In the genomic region with DNA sequence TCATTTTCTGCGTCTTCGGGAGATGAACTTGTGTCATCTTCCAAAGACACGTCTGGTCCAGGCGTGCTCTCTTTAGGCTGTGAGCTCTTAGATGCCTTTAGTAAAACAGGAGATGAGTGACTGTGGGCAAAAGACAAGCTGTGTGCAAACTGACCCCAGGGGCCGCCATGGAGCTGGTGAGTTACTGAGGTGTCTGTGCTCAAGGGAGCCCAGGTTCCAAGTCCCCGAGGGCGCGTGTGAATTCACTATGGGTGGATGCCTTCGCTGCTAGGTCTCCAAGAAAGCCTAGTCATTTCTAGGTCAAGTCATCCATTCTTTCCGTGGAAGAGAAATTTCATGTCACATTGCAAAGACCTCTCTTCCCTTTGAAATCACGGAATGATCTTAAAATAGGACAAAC, we compare ENCODE assay signal across 22 cellular contexts.
DNase-seq lines count a peak whose midpoint lies in the region; ATAC-seq and TF ChIP-seq lines count a peak whose summit lies in the region.
"Had no signal": no experiment of that assay in that cellular context is flagged by ENCODE, and none has a peak within 500 bp of the region (broad histone marks: within the 10 kb centered on the region; RNA-seq: fewer than 3 reads in every experiment).

No MANE protein-coding gene starts in this region.

- intact Hi-C loops in naive thymus-derived CD4-positive, alpha-beta T cell (cut with micrococcal nuclease), result loop anchor here in 1 of 2 donors (5.0 kb wide), 3 partner anchors 45 to 155 kb away; a partner anchor contains a TSS

- POLR2A ChIA-PET in naive thymus-derived CD4-positive, alpha-beta T cell (lab: Charles Lee), result interaction anchor here (0.6 to 0.9 kb wide), 2 partner anchors 13 to 43 kb away, joined by 3 read pairs; no protein-coding TSS in a partner anchor

- peak overlapping the region; percentile 77 for H3K4me2 ChIP-seq in KMS-11
- H3K4me2 ChIP-seq in neuronal stem cell (ENCODE audit: insufficient read depth, low read length, poor library complexity, severe bottlenecking), result no peak overlapping the region

- no peak overlapping the region for H3K4ac ChIP-seq in neuronal stem cell (ENCODE audit: low read length)

- CTCF ChIA-PET in naive thymus-derived CD4-positive, alpha-beta T cell (lab: Charles Lee), result no interaction called here

- H3K9me3 ChIP-seq in endodermal cell (ENCODE audit: control insufficient read depth, low read length) (no peaks in the 10 kb centered on the region), neuronal stem cell (replicated peaks in 1 of 2; ENCODE audit: control insufficient read depth in 2 of 2, insufficient read depth in 1 of 2, low read depth in 1 of 2, low read length in 2 of 2) (peaks cover 0 to 4% of the 10 kb centered on the region in 2 donors), right atrium auricular region (no peaks in the 10 kb centered on the region)
- no peaks in the 10 kb centered on the region for H3K9me3 ChIP-seq in naive thymus-derived CD4-positive, alpha-beta T cell (ENCODE audit: control insufficient read depth in 2 of 3, low read length in 3 of 3)
- H3K9me3 ChIP-seq: BE2C had no signal

- H3K79me2 ChIP-seq in KMS-11 (ENCODE audit: insufficient read depth, low read depth), result peaks cover 63% of the 10 kb centered on the region

- no peaks in the 10 kb centered on the region for H3K27me3 Mint-ChIP-seq in endodermal cell (ENCODE audit: insufficient read depth)
- H3K27me3 Mint-ChIP-seq in naive thymus-derived CD4-positive, alpha-beta T cell, result peaks cover 0 to 5% (median 0%) of the 10 kb centered on the region in 5 donors

- H3K79me1 ChIP-seq in neuronal stem cell (ENCODE audit: low read depth, low read length), result no peaks in the 10 kb centered on the region

- H3K4me1 ChIP-seq in KMS-11 (ENCODE audit: low read depth, poor library complexity, severe bottlenecking) (peaks cover 73% of the 10 kb centered on the region), endodermal cell (ENCODE audit: control insufficient read depth, insufficient read depth, low read length) (peaks cover 15% of the 10 kb centered on the region), neuronal stem cell (ENCODE audit: control insufficient read depth in 2 of 2, insufficient read depth in 1 of 2, low read depth in 1 of 2, low read length in 2 of 2) (peaks cover 7 to 12% of the 10 kb centered on the region in 2 donors), right atrium auricular region (peaks cover 0 to 25% of the 10 kb centered on the region in 2 donors)
- H3K4me1 ChIP-seq in naive thymus-derived CD4-positive, alpha-beta T cell (ENCODE audit: control insufficient read depth in 2 of 2, insufficient read depth in 2 of 2, low read length in 2 of 2), result peaks cover 8 to 10% of the 10 kb centered on the region in 2 donors
- H3K4me1 ChIP-seq: BE2C had no signal

- H3K36me3 ChIP-seq in KMS-11 (ENCODE audit: insufficient read depth) (peaks cover 20% of the 10 kb centered on the region; the same call in 1 of the 2 replicates), endodermal cell (ENCODE audit: control insufficient read depth, insufficient read depth, low read length) (peaks cover 28% of the 10 kb centered on the region), neuronal stem cell (replicated peaks in 1 of 2; ENCODE audit: control insufficient read depth in 2 of 2, insufficient read depth in 2 of 2, low read length in 2 of 2) (peaks cover 0 to 32% of the 10 kb centered on the region in 2 donors), right atrium auricular region (no peaks in the 10 kb centered on the region)
- peaks cover 0 to 5% (median 0%) of the 10 kb centered on the region in 3 experiments for H3K36me3 ChIP-seq in naive thymus-derived CD4-positive, alpha-beta T cell (ENCODE audit: control insufficient read depth in 2 of 3, insufficient read depth in 3 of 3, low read length in 3 of 3)
- H3K36me3 ChIP-seq: BE2C had no signal

- H2BK5ac ChIP-seq in neuronal stem cell (ENCODE audit: low read length), result no peak overlapping the region

- no peak overlapping the region for H2BK12ac ChIP-seq in neuronal stem cell (ENCODE audit: low read length)

- H3K18ac ChIP-seq in neuronal stem cell (ENCODE audit: low read length), result no peak overlapping the region

- H3K9ac ChIP-seq in KMS-11 (peak overlapping the region; percentile 70; the same call in 1 of the 2 replicates), endodermal cell (ENCODE audit: extremely low read depth, low read length, poor library complexity, severe bottlenecking) (no peak overlapping the region), neuronal stem cell (ENCODE audit: low read depth, low read length, poor library complexity) (no peak overlapping the region)

- H3K4me1 Mint-ChIP-seq in endodermal cell, result peaks cover 31% of the 10 kb centered on the region
- H3K4me1 Mint-ChIP-seq in naive thymus-derived CD4-positive, alpha-beta T cell, result peaks cover 25 to 55% (median 47%) of the 10 kb centered on the region in 7 donors

- H4K91ac ChIP-seq in neuronal stem cell (ENCODE audit: low read depth, low read length, poor library complexity), result no peak overlapping the region

- no peak for DNase-seq in endodermal cell
- no peak for DNase-seq in naive thymus-derived CD4-positive, alpha-beta T cell
- DNase-seq in activated gamma-delta T cell (lab: John Stamatoyannopoulos, UW), result no peak
- DNase-seq in neuronal stem cell (ENCODE audit: low spot score), result no peak
- DNase-seq in right atrium auricular region (ENCODE audit: low spot score), result no peak
- no peak for DNase-seq in NCI-H2081 (lab: John Stamatoyannopoulos, UW)
- DNase-seq: ACHN; BE2C; CD8-positive, alpha-beta T cell; COR-L47; DMS 273 treated with DMSO at 0.1 percent for 48 hours; DMS53; DND-41; EL; GOT3; H7; HFFc6; IMR-90 had no signal

- H3K4me3 ChIP-seq in KMS-11 (IDR thresholded peaks at IDR 0.05; ENCODE audit: insufficient read depth, low read depth, low read length) (no peak overlapping the region), endodermal cell (ENCODE audit: low read length) (no peak overlapping the region), neuronal stem cell (ENCODE audit: low read length in 2 of 2) (no peak overlapping the region), right atrium auricular region (no peak overlapping the region)
- H3K4me3 ChIP-seq in naive thymus-derived CD4-positive, alpha-beta T cell (ENCODE audit: low read length), result no peak overlapping the region
- H3K4me3 ChIP-seq: GM12878 had no signal

- no peak for ATAC-seq in naive thymus-derived CD4-positive, alpha-beta T cell
- ATAC-seq: CD8-positive, alpha-beta T cell; GM12878; HCT116 had no signal

- no peaks in the 10 kb centered on the region for H3K9me3 Mint-ChIP-seq in endodermal cell
- H3K9me3 Mint-ChIP-seq in naive thymus-derived CD4-positive, alpha-beta T cell, result no peaks in the 10 kb centered on the region
- H3K9me3 Mint-ChIP-seq: CD8-positive, alpha-beta T cell; HFFc6 had no signal

- no peak overlapping the region for H3K14ac ChIP-seq in neuronal stem cell (ENCODE audit: low read length)

- H3K27ac ChIP-seq in KMS-11 (peak overlapping the region; percentile 89), endodermal cell (ENCODE audit: low read depth, low read length) (no peak overlapping the region), neuronal stem cell (replicated peaks; ENCODE audit: low read length) (no peak overlapping the region), right atrium auricular region (no peak overlapping the region)
- H3K27ac ChIP-seq in naive thymus-derived CD4-positive, alpha-beta T cell (ENCODE audit: low read depth, low read length), result no peak overlapping the region

- H2AFZ ChIP-seq in KMS-11 (ENCODE audit: low read depth), result no peak overlapping the region
- no peak overlapping the region for H2AFZ ChIP-seq in neuronal stem cell (ENCODE audit: low read length)

- TF ChIP-seq CTCF in KMS-11 (conservative IDR thresholded peaks at IDR 0.05; ENCODE audit: low read depth, low read length) (no peak), endodermal cell (conservative IDR thresholded peaks at IDR 0.05) (peak; percentile 3), right atrium auricular region (IDR thresholded peaks at IDR 0.05) (no peak)

- H3K27me3 ChIP-seq in KMS-11 (ENCODE audit: insufficient read depth, low read depth) (no peaks in the 10 kb centered on the region), endodermal cell (ENCODE audit: control insufficient read depth, insufficient read depth, low read length, poor library complexity, severe bottlenecking) (no peaks in the 10 kb centered on the region), neuronal stem cell (ENCODE audit: control insufficient read depth in 3 of 3, insufficient read depth in 3 of 3, low read depth in 1 of 3, low read length in 3 of 3) (no peaks in the 10 kb centered on the region), right atrium auricular region (no peaks in the 10 kb centered on the region)
- no peaks in the 10 kb centered on the region for H3K27me3 ChIP-seq in naive thymus-derived CD4-positive, alpha-beta T cell (ENCODE audit: control insufficient read depth in 2 of 2, insufficient read depth in 2 of 2, low read length in 2 of 2)
- H3K27me3 ChIP-seq: BE2C had no signal

- no peak overlapping the region for H3K23ac ChIP-seq in neuronal stem cell (ENCODE audit: low read depth, low read length, poor library complexity)

- peak overlapping the region; percentile 7 for H3K27ac Mint-ChIP-seq in endodermal cell
- H3K27ac Mint-ChIP-seq in naive thymus-derived CD4-positive, alpha-beta T cell, result peak overlapping the region in 2 of 9 donors; percentile 30 to 43
- H3K27ac Mint-ChIP-seq: CD14-positive monocyte; CD8-positive, alpha-beta T cell; HFFc6 had no signal

- peaks cover 17% of the 10 kb centered on the region for H3K36me3 Mint-ChIP-seq in endodermal cell (ENCODE audit: low read depth)
- H3K36me3 Mint-ChIP-seq in naive thymus-derived CD4-positive, alpha-beta T cell, result peaks cover 0 to 31% (median 11%) of the 10 kb centered on the region in 5 donors
- H3K36me3 Mint-ChIP-seq: CD14-positive monocyte had no signal

- H4K20me1 ChIP-seq in KMS-11 (ENCODE audit: insufficient read depth), result no peaks in the 10 kb centered on the region

- H2BK120ac ChIP-seq in neuronal stem cell (ENCODE audit: low read depth, low read length), result no peak overlapping the region

- H2BK15ac ChIP-seq in neuronal stem cell (ENCODE audit: low read length), result no peak overlapping the region

- WGBS in endodermal cell (ENCODE audit: insufficient coverage in 1 of 2, insufficient read length in 1 of 2), 2 experiments, result 96% methylated on average over 9 to 11 of the region's 11 CpGs
- no CpG with 5 or more reads among the region's 11 CpGs for WGBS in neuronal stem cell (ENCODE audit: extremely low coverage in 2 of 2, insufficient read length in 2 of 2, insufficient replicate concordance in 1 of 2), 2 donors

- no peak overlapping the region for H3K4me3 Mint-ChIP-seq in endodermal cell
- H3K4me3 Mint-ChIP-seq in naive thymus-derived CD4-positive, alpha-beta T cell, result peak overlapping the region in 9 of 10 donors; percentile 87 to 99 (median 96)
- H3K4me3 Mint-ChIP-seq: CD14-positive monocyte, HFFc6 had no signal

- H2AK5ac ChIP-seq in neuronal stem cell (ENCODE audit: low read depth, low read length), result no peak overlapping the region

- H4K8ac ChIP-seq in neuronal stem cell (ENCODE audit: low read depth, low read length), result no peak overlapping the region
